26 cellular contexts compared by ENCODE assay signal in the genomic region with DNA sequence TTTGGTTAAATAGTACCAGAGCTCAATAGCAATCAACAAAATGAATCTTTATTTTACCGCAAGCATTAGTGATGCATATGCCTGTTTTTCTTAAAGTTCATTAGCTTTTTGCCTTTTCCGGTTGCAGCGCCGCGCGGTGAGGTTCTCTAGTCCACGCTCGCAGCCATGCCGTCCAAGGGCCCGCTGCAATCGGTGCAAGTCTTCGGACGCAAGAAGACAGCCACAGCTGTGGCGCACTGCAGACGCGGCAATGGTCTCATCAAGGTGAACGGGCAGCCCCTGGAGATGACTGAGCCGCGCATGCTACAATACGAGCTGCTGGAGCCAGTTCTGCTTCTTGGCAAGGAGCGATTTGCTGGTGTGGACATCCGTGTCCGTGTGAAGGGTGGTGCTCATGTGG. TPM values are rescaled to one million over a fixed set of nuclear protein-coding genes. Genes with fewer than 3 reads are reported as not detected.
"Had no signal": no experiment of that assay in that cellular context is flagged by ENCODE, and none has a peak within 500 bp of the region (broad histone marks: within the 10 kb centered on the region; RNA-seq: fewer than 3 reads in every experiment).

No MANE protein-coding gene starts in this region.

- FAIRE-seq: endothelial cell of umbilical vein, frontal cortex, kidney had no signal

- H3K4me2 ChIP-seq: hepatocyte had no signal

- H3K4me1 Mint-ChIP-seq: immature natural killer cell, mesothelial cell of epicardium, naive B cell had no signal

- H2AFZ ChIP-seq: hepatocyte had no signal

- H3K79me2 ChIP-seq: hepatocyte had no signal

- H3K4me3 ChIP-seq: colonic mucosa, esophagus muscularis mucosa, gastroesophageal sphincter, heart left ventricle, hepatocyte, left ventricle myocardium inferior, lower lobe of right lung, mucosa of descending colon had no signal

- H3K4me1 ChIP-seq: colonic mucosa, esophagus muscularis mucosa, foreskin keratinocyte, gastroesophageal sphincter, heart left ventricle, left ventricle myocardium inferior, lower lobe of right lung had no signal

- H3K27ac Mint-ChIP-seq: dendritic cell treated with granulocyte-macrophage colony-stimulating factor and Interleukin-4, amounts not matched to agents 40 ng/mL and 50 ng/mL, for 4 days; effector memory CD8-positive, alpha-beta T cell; immature natural killer cell; mesothelial cell of epicardium; naive B cell had no signal

- H3K4me3 Mint-ChIP-seq: dendritic cell treated with granulocyte-macrophage colony-stimulating factor and Interleukin-4, amounts not matched to agents 40 ng/mL and 50 ng/mL, for 4 days; effector memory CD8-positive, alpha-beta T cell; immature natural killer cell; mesothelial cell of epicardium; naive B cell had no signal

- H3K36me3 ChIP-seq: colonic mucosa, lower lobe of right lung had no signal

- H3K27me3 Mint-ChIP-seq: dendritic cell treated with granulocyte-macrophage colony-stimulating factor and Interleukin-4, amounts not matched to agents 40 ng/mL and 50 ng/mL, for 4 days; effector memory CD8-positive, alpha-beta T cell; naive B cell had no signal

- DNase-seq: colonic mucosa; cortex of kidney; effector CD8-positive, alpha-beta T cell; effector memory CD8-positive, alpha-beta T cell; foreskin keratinocyte; heart left ventricle; hypothalamus; immature natural killer cell; islet precursor cell; kidney; kidney glomerular epithelial cell; left colon; left ventricle myocardium inferior; lower lobe of right lung; mesenchymal stem cell; mucosa of descending colon; naive B cell had no signal

- H3K27me3 ChIP-seq: colonic mucosa, esophagus muscularis mucosa, foreskin keratinocyte, gastroesophageal sphincter, heart left ventricle, hepatocyte had no signal

- H3K27ac ChIP-seq: colonic mucosa, esophagus muscularis mucosa, foreskin keratinocyte, gastroesophageal sphincter, heart left ventricle, hepatocyte, left ventricle myocardium inferior, lower lobe of right lung had no signal

- ATAC-seq: effector memory CD8-positive, alpha-beta T cell; foreskin keratinocyte; gastroesophageal sphincter; heart left ventricle; left colon; left lobe of liver; lower lobe of right lung; mucosa of descending colon had no signal

RNA-seq across cellular contexts. Expression of gene ZNF90, which starts 47.1 kb away (rescaled TPM):
- total RNA-seq: myocyte had no signal
